In the genomic region with DNA sequence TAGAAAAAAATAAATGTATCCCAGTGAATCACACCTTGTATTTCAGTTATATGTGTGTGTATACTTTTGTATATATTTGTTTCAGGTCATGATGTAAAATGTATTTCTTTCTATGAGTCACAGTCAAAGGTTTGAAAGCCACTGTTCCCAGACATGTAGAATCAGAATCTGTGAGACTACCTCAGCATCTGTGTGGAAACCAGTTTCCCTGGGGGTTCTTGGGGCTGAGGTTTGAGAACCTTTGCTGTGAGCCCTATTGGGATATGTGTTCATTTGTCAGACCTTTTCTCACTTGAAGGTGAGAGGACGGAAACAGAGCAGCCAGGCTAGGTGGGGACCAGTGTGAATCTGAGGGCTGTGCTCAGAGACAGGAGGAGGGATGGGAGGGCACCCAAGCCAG, we compare ENCODE assay signal across 9 cellular contexts.
DNase-seq lines count a peak whose midpoint lies in the region; ATAC-seq and TF ChIP-seq lines count a peak whose summit lies in the region.
"Had no signal": no experiment of that assay in that cellular context is flagged by ENCODE, and none has a peak within 500 bp of the region (broad histone marks: within the 10 kb centered on the region; RNA-seq: fewer than 3 reads in every experiment).

No MANE protein-coding gene starts in this region.

- TF ChIP-seq EP300 in gastroesophageal sphincter (IDR thresholded peaks at IDR 0.05): no peak

- TF ChIP-seq POLR2A in gastroesophageal sphincter (IDR thresholded peaks at IDR 0.05) (no peak), erythroblast (IDR thresholded peaks at IDR 0.05; ENCODE audit: low read length) (no peak)

- peaks cover 3 to 60% (median 34%) of the 10 kb centered on the region in 3 donors for H3K4me1 ChIP-seq in gastroesophageal sphincter

- no peaks in the 10 kb centered on the region for H3K9me3 ChIP-seq in gastroesophageal sphincter

- no peak overlapping the region for H3K4me3 ChIP-seq in gastroesophageal sphincter

- no peaks in the 10 kb centered on the region for H3K27me3 ChIP-seq in gastroesophageal sphincter

- H3K27ac ChIP-seq in gastroesophageal sphincter: peak overlapping the region in 3 of 4 donors; percentile 51 to 68 (median 67)

- DNase-seq in EH (ENCODE audit: low read depth) (peak; percentile 44), HT1080 (ENCODE audit: low read depth) (peak; percentile 45), amygdala (lab: John Stamatoyannopoulos, UW) (no peak), erythroblast (lab: John Stamatoyannopoulos, UW) (no peak), AG08395 (ENCODE audit: low spot score) (no peak)
- no peak for DNase-seq in stimulated activated CD4-positive, alpha-beta T cell treated with anti-CD3 and anti-CD28 coated beads, Interleukin-2, amount 100 ng/mL, for 48 hours
- DNase-seq: NCI-H1092 had no signal

- ATAC-seq in GM21717 (IDR thresholded peaks at IDR 0.05; ENCODE audit: unreplicated experiment) (peak; percentile 42), gastroesophageal sphincter (no peak)

- no peak for TF ChIP-seq CTCF in gastroesophageal sphincter (IDR thresholded peaks at IDR 0.05)

- 100% methylated on average over 1 of the region's 1 CpG; no CpG with 5 or more reads in 1 of the 2 donors for WGBS in gastroesophageal sphincter (ENCODE audit: low coverage in 1 of 2), 2 donors

- H3K36me3 ChIP-seq in gastroesophageal sphincter: no peaks in the 10 kb centered on the region

Comparison
In these comparisons a context has a peak if more than half of its experiments do, and no peak if none do; other contexts are left out.
1. DNase-seq: peak in EH (single experiment) and HT1080 (single experiment); none in stimulated activated CD4-positive, alpha-beta T cell treated with anti-CD3 and anti-CD28 coated beads, Interleukin-2, amount 100 ng/mL, for 48 hours (0 of 2), amygdala (0 of 56), erythroblast (0 of 2) and AG08395 (single experiment).